In genomic region chr3:64956619-64957018, GRCh38 we compare ENCODE assay signal across 25 cellular contexts.
"Had no signal": no experiment of that assay in that cellular context is flagged by ENCODE, and none has a peak within 500 bp of the region (broad histone marks: within the 10 kb centered on the region; RNA-seq: fewer than 3 reads in every experiment).

No MANE protein-coding gene starts in this region.

- H3K4me3 ChIP-seq: body of pancreas, heart right ventricle, lower lobe of right lung, neural progenitor cell, sigmoid colon, vagina had no signal

- H3K9me3 ChIP-seq: body of pancreas, heart right ventricle, lower lobe of right lung, sigmoid colon, vagina had no signal

- H3K4me3 Mint-ChIP-seq: activated naive CD8-positive, alpha-beta T cell; effector memory CD8-positive, alpha-beta T cell; naive thymus-derived CD8-positive, alpha-beta T cell; neural progenitor cell; T-helper 1 cell treated with Interleukin-12 subunit alpha and Interleukin-12 subunit beta and Interleukin-4 antibody, amounts not matched to agents 30 μg/mL and 1 μg/mL, for 36 hours had no signal

- H3K4me1 Mint-ChIP-seq: naive thymus-derived CD8-positive, alpha-beta T cell had no signal

- DNase-seq: activated CD4-positive, alpha-beta T cell treated with anti-CD3 and anti-CD28 coated beads for 48 hours; activated CD4-positive, alpha-beta T cell treated with anti-CD3 and anti-CD28 coated beads, Interleukin-2, amount 50 U/mL, for 48 hours; activated CD8-positive, alpha-beta memory T cell treated with anti-CD3 and anti-CD28 coated beads for 24 hours; activated effector memory CD4-positive, alpha-beta T cell treated with Interleukin-2 at 50 U/mL for 16 hours; activated naive CD4-positive, alpha-beta T cell treated with Interleukin-2 at 50 U/mL for 16 hours; anterior cingulate cortex; body of pancreas; cortex of kidney; effector memory CD8-positive, alpha-beta T cell; erythroblast; heart right ventricle; lower lobe of right lung; mesenchymal stem cell; naive thymus-derived CD8-positive, alpha-beta T cell; occipital lobe; sigmoid colon; stimulated activated naive CD4-positive, alpha-beta T cell; T-helper 9 cell; trophoblast cell had no signal

- H3K9ac ChIP-seq: neural progenitor cell had no signal

- H3K4me2 ChIP-seq: neural progenitor cell had no signal

- FAIRE-seq: TTC549 had no signal

- H3K9me3 Mint-ChIP-seq: neural progenitor cell had no signal

- H3K27ac ChIP-seq: body of pancreas, lower lobe of right lung, neural progenitor cell, VCaP had no signal

- ATAC-seq: body of pancreas; effector memory CD8-positive, alpha-beta T cell; lower lobe of right lung; naive thymus-derived CD8-positive, alpha-beta T cell had no signal

- H3K27ac Mint-ChIP-seq: activated naive CD8-positive, alpha-beta T cell; effector memory CD8-positive, alpha-beta T cell; naive thymus-derived CD8-positive, alpha-beta T cell; neural progenitor cell; T-helper 1 cell treated with Interleukin-12 subunit alpha and Interleukin-12 subunit beta and Interleukin-4 antibody, amounts not matched to agents 30 μg/mL and 1 μg/mL, for 36 hours had no signal

- H2AFZ ChIP-seq: neural progenitor cell had no signal

- H3K36me3 Mint-ChIP-seq: activated naive CD8-positive, alpha-beta T cell; naive thymus-derived CD8-positive, alpha-beta T cell had no signal

- H3K27me3 Mint-ChIP-seq: activated naive CD8-positive, alpha-beta T cell; effector memory CD8-positive, alpha-beta T cell; naive thymus-derived CD8-positive, alpha-beta T cell had no signal

- H3K36me3 ChIP-seq: heart right ventricle, lower lobe of right lung, neural progenitor cell, sigmoid colon, vagina had no signal

- H3K27me3 ChIP-seq: body of pancreas, heart right ventricle, neural progenitor cell, sigmoid colon, vagina had no signal
